ENCODE assay signal across 8 cellular contexts in the genomic region with DNA sequence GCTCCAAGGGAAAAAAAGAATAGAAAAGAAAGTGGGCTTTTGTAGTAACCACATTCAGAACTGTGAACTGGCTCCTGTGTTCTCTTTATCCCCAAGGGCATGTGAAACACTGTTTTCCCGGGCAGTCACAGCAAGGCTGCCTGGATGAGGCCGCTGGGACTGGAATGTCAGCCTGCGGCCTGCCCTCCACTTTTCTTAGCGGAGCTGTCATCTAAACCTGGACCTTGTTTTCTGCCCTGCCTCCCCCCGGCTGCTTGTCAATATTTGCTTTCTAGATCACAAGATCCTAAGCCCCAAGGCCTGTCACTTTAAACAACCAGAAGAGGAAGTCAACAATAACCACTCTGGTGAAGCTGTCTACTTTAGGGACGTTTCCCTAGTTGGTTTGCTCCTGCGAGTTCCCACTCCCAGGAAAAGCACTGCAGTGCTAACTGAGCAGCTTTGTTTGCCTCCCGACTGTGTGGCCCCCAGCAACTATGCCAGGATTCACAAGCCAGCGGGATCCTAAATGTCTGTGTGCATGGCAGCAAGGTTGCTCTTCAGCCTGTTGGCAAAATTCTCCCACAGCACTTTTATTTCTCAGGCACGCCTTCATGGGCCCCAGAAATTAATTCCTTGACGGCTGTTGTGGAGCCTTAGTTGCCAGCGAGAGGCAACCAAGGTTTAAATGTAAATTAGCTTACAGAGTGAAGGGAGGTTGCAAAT. TPM values are rescaled to one million over a fixed set of nuclear protein-coding genes. Genes with fewer than 3 reads are reported as not detected.
DNase-seq lines count a peak whose midpoint lies in the region; ATAC-seq and TF ChIP-seq lines count a peak whose summit lies in the region.

No MANE protein-coding gene starts in this region.

- no peaks in the 10 kb centered on the region for H3K9me2 ChIP-seq in PC-3 (replicated peaks; ENCODE audit: low read length)

- DNase-seq in DMS53 treated with DMSO at 0.1 percent for 48 hours (lab: John Stamatoyannopoulos, UW; ENCODE audit: unreplicated experiment): peak; percentile 96
- peak; percentile 38 for DNase-seq in PC-3
- DNase-seq in heart left ventricle: peak in 2 of 5 donors; percentile 15 to 36
- DNase-seq in progenitor cell of endocrine pancreas (ENCODE audit: low spot score, unreplicated experiment): peak; percentile 17
- DNase-seq in stimulated activated CD8-positive, alpha-beta memory T cell treated with anti-CD3 and anti-CD28 coated beads, Interleukin-4, amount 100 ng/mL, for 48 hours: no peak
- no peak for DNase-seq in stimulated activated CD4-positive, alpha-beta T cell treated with anti-CD3 and anti-CD28 coated beads, Interleukin-15, amount 100 ng/mL, for 24 hours
- no peak for DNase-seq in uterus

- TF ChIP-seq CTCF in PC-3 (conservative IDR thresholded peaks at IDR 0.05; ENCODE audit: low read depth, low read length) (no peak), heart left ventricle (IDR thresholded peaks at IDR 0.05) (no peak), progenitor cell of endocrine pancreas (IDR thresholded peaks at IDR 0.05; ENCODE audit: unreplicated experiment) (no peak), uterus (IDR thresholded peaks at IDR 0.05) (no peak)

- peak overlapping the region; percentile 86 for H3K27ac Mint-ChIP-seq in progenitor cell of endocrine pancreas

- H3K9me3 ChIP-seq in PC-3 (ENCODE audit: low read length) (no peaks in the 10 kb centered on the region), heart left ventricle (no peaks in the 10 kb centered on the region), uterus (no peaks in the 10 kb centered on the region)

- H2AFZ ChIP-seq in PC-3 (ENCODE audit: low read length): peak overlapping the region; percentile 59

- H3K27ac ChIP-seq in PC-3 (ENCODE audit: low read length) (no peak overlapping the region), heart left ventricle (peak overlapping the region in 8 of 12 donors; percentile 5 to 89 (median 41)), uterus (peak overlapping the region in 1 of 2 donors; percentile 8)

- H3K27me3 ChIP-seq in PC-3 (ENCODE audit: low read length): no peaks in the 10 kb centered on the region
- no peaks in the 10 kb centered on the region for H3K27me3 ChIP-seq in heart left ventricle
- no peaks in the 10 kb centered on the region for H3K27me3 ChIP-seq in uterus

- H3K4me3 Mint-ChIP-seq in progenitor cell of endocrine pancreas (ENCODE audit: low read depth): peak overlapping the region; percentile 55

- peak overlapping the region; percentile 32; the same call in 1 of the 2 replicates for H3K4me2 ChIP-seq in PC-3 (ENCODE audit: low read length)

- CTCF ChIA-PET in PC-3 (lab: Charles Lee): no interaction called here

- no peaks in the 10 kb centered on the region for H3F3A ChIP-seq in PC-3 (ENCODE audit: low read length, unreplicated experiment)

- H3K4me3 ChIP-seq in PC-3 (ENCODE audit: low read length) (no peak overlapping the region), heart left ventricle (no peak overlapping the region), uterus (no peak overlapping the region)

- POLR2A ChIA-PET in PC-3 (lab: Charles Lee; ENCODE audit: unreplicated experiment): no interaction called here

- no peaks in the 10 kb centered on the region for H3K36me3 Mint-ChIP-seq in progenitor cell of endocrine pancreas (ENCODE audit: insufficient read depth)

- H3K79me2 ChIP-seq in PC-3 (ENCODE audit: low read length): no peaks in the 10 kb centered on the region

- no TSS peak for BruUV-seq in PC-3 (replicated peaks; lab: Mats Ljungman, UMichigan)

- TF ChIP-seq POLR2A in heart left ventricle (IDR thresholded peaks at IDR 0.05) (no peak), uterus (IDR thresholded peaks at IDR 0.05) (no peak)

- intact Hi-C loops in PC-3 (cut with micrococcal nuclease) (no loop called here), heart left ventricle (cut with DNase I) (no loop called here), uterus (cut with DNase I; ENCODE audit: low total_unique reads) (no loop called here)

- H3K9ac ChIP-seq in PC-3 (ENCODE audit: low read length): no peak overlapping the region

- H4K20me1 ChIP-seq in PC-3 (ENCODE audit: low read length): no peaks in the 10 kb centered on the region

- no peaks in the 10 kb centered on the region for H3K9me3 Mint-ChIP-seq in progenitor cell of endocrine pancreas (ENCODE audit: low read depth)

- ATAC-seq in PC-3 (peak; percentile 43), heart left ventricle (peak in 3 of 4 donors; percentile 41 to 73 (median 66)), GM19035 (IDR thresholded peaks at IDR 0.05; ENCODE audit: unreplicated experiment) (no peak)

- WGBS in heart left ventricle, 4 donors: 42 to 49% (median 48%) methylated on average over 12 of the region's 12 CpGs

- peaks cover 28% of the 10 kb centered on the region for H3K4me1 Mint-ChIP-seq in progenitor cell of endocrine pancreas (ENCODE audit: low read depth)

- H3K4me1 ChIP-seq in PC-3 (ENCODE audit: insufficient read depth, low read length) (peaks cover 9% of the 10 kb centered on the region), heart left ventricle (peaks cover 0 to 18% (median 6%) of the 10 kb centered on the region in 12 donors), uterus (no peaks in the 10 kb centered on the region)

- no peaks in the 10 kb centered on the region for H3K27me3 Mint-ChIP-seq in progenitor cell of endocrine pancreas

- H3K36me3 ChIP-seq in PC-3 (ENCODE audit: low read depth, low read length) (no peaks in the 10 kb centered on the region), heart left ventricle (no peaks in the 10 kb centered on the region), uterus (no peaks in the 10 kb centered on the region)

RNA-seq across cellular contexts. Expression of gene SOWAHC, which starts 30.6 kb away (rescaled TPM):
- 27.4 and 41.1 TPM in 2 replicates for total RNA-seq in PC-3 (2014; rRNA removed)
- total RNA-seq in heart left ventricle: 1 to 10 TPM; 1.3 to 4.2 (median 2.3) TPM
- 1 to 10 TPM in 1 of 2 donors, under 1 TPM in 1; 0.91 to 1.8 TPM for polyA plus RNA-seq in heart left ventricle
- 12.1 and 12.6 TPM in 2 replicates for total RNA-seq in progenitor cell of endocrine pancreas
- total RNA-seq in uterus: 10 to 100 TPM in 2 of 4 donors, 1 to 10 TPM in 2; 6.4 to 32.5 (median 9.4) TPM

RNA-seq across cellular contexts. Expression of gene SEPTIN10, which starts 31.0 kb away (rescaled TPM):
- total RNA-seq in PC-3 (2014; rRNA removed): 22.1 and 36.1 TPM in 2 replicates
- total RNA-seq in heart left ventricle: 10 to 100 TPM; 35.4 to 84.6 (median 50.0) TPM
- 10 to 100 TPM; 13.5 to 38.8 TPM for polyA plus RNA-seq in heart left ventricle
- 67.5 and 68.8 TPM in 2 replicates for total RNA-seq in progenitor cell of endocrine pancreas
- total RNA-seq in uterus: 100 to 1,000 TPM in 3 of 4 donors, 10 to 100 TPM in 1; 52.8 to 181 (median 121) TPM

Comparison
In these comparisons a context has a peak if more than half of its experiments do, and no peak if none do; other contexts are left out.
1. DNase-seq: peak in DMS53 treated with DMSO at 0.1 percent for 48 hours (single experiment), PC-3 (single experiment) and progenitor cell of endocrine pancreas (single experiment); none in stimulated activated CD8-positive, alpha-beta memory T cell treated with anti-CD3 and anti-CD28 coated beads, Interleukin-4, amount 100 ng/mL, for 48 hours (single experiment), stimulated activated CD4-positive, alpha-beta T cell treated with anti-CD3 and anti-CD28 coated beads, Interleukin-15, amount 100 ng/mL, for 24 hours (single experiment) and uterus (0 of 2).